In genomic region chr6:167111597-167111996, GRCh38 we compare ENCODE assay signal across 29 cellular contexts. TPM values are rescaled to one million over a fixed set of nuclear protein-coding genes. Genes with fewer than 3 reads are reported as not detected.
A peak's percentile ranks its signal among the peaks of the same experiment; 100 is the strongest.
DNase-seq lines count a peak whose midpoint lies in the region; ATAC-seq and TF ChIP-seq lines count a peak whose summit lies in the region.
"Had no signal": no experiment of that assay in that cellular context is flagged by ENCODE, and none has a peak within 500 bp of the region (broad histone marks: within the 10 kb centered on the region; RNA-seq: fewer than 3 reads in every experiment).

No MANE protein-coding gene starts in this region.

- POLR2A ChIA-PET in activated CD8-positive, alpha-beta T cell treated with anti-CD3 and anti-CD28 coated beads for 36 hours (lab: Charles Lee): no interaction called here

- H3K27me3 Mint-ChIP-seq in activated CD8-positive, alpha-beta memory T cell treated with anti-CD3 and anti-CD28 coated beads, Interleukin-2, amount 10 ng/mL, durations not matched to agents 7 days and 5 days: peaks cover 17% of the 10 kb centered on the region
- peaks cover 6% of the 10 kb centered on the region for H3K27me3 Mint-ChIP-seq in activated CD8-positive, alpha-beta T cell treated with anti-CD3 and anti-CD28 coated beads for 36 hours
- no peaks in the 10 kb centered on the region for H3K27me3 Mint-ChIP-seq in naive B cell

- H3K4me3 Mint-ChIP-seq in activated CD8-positive, alpha-beta memory T cell treated with anti-CD3 and anti-CD28 coated beads, Interleukin-2, amount 10 ng/mL, durations not matched to agents 7 days and 5 days: peak overlapping the region; percentile 3
- peak overlapping the region; percentile 58 for H3K4me3 Mint-ChIP-seq in activated CD8-positive, alpha-beta T cell treated with anti-CD3 and anti-CD28 coated beads for 36 hours
- H3K4me3 Mint-ChIP-seq in naive B cell: peak overlapping the region; percentile 91 to 98 (median 94)

- peak overlapping the region; percentile 22 for H3K4me3 ChIP-seq in GM12875 (ENCODE audit: low read depth, low read length)
- H3K4me3 ChIP-seq: cardiac muscle cell, dorsolateral prefrontal cortex, hepatocyte, PC-9 had no signal

- ATAC-seq in activated CD8-positive, alpha-beta memory T cell treated with anti-CD3 and anti-CD28 coated beads, Interleukin-2, amount 10 ng/mL, durations not matched to agents 7 days and 5 days: no peak
- ATAC-seq in activated CD8-positive, alpha-beta T cell treated with anti-CD3 and anti-CD28 coated beads for 36 hours: peak; percentile 43
- ATAC-seq in naive B cell (ENCODE audit: low read depth in 2 of 2): no peak

- DNase-seq in activated CD8-positive, alpha-beta memory T cell treated with anti-CD3 and anti-CD28 coated beads, Interleukin-2, amount 10 ng/mL, durations not matched to agents 7 days and 5 days: no peak
- no peak for DNase-seq in activated CD8-positive, alpha-beta memory T cell treated with anti-CD3 and anti-CD28 coated beads, Interleukin-2, amount 50 U/mL, for 4 hours
- no peak for DNase-seq in activated CD8-positive, alpha-beta T cell treated with anti-CD3 and anti-CD28 coated beads for 36 hours
- DNase-seq in naive B cell (no peak), NCI-H1048 (lab: John Stamatoyannopoulos, UW) (no peak), NOMO-1 treated with dmso at 0.1 percent for 144 hours (lab: John Stamatoyannopoulos, UW; ENCODE audit: unreplicated experiment) (no peak), cerebellar cortex (ENCODE audit: low spot score) (no peak)
- DNase-seq: activated CD4-positive, alpha-beta T cell treated with anti-CD3 and anti-CD28 coated beads, Interleukin-2, amount 50 U/mL, for 48 hours; dorsolateral prefrontal cortex; erythroblast; foreskin melanocyte; GF-D8; H7; Kasumi-1; NCI-H1930; NCI-H2227 treated with DMSO at 0.1 percent for 48 hours; NCI-H774; occipital lobe; PC-9; stimulated activated CD4-positive, alpha-beta T cell treated with anti-CD3 and anti-CD28 coated beads, Interleukin-4, amount 100 ng/mL, for 24 hours had no signal

- no peaks in the 10 kb centered on the region for H3K9me3 Mint-ChIP-seq in activated CD8-positive, alpha-beta memory T cell treated with anti-CD3 and anti-CD28 coated beads, Interleukin-2, amount 10 ng/mL, durations not matched to agents 7 days and 5 days (ENCODE audit: low read depth)
- H3K9me3 Mint-ChIP-seq in activated CD8-positive, alpha-beta T cell treated with anti-CD3 and anti-CD28 coated beads for 36 hours: no peaks in the 10 kb centered on the region
- H3K9me3 Mint-ChIP-seq in naive B cell: peaks cover 0 to 2% (median 0%) of the 10 kb centered on the region in 7 donors
- H3K9me3 Mint-ChIP-seq: activated T-helper 2 cell treated with anti-CD3 and anti-CD28 coated beads, Interferon-gamma antibody, Interleukin-2, Interleukin-4, amounts not matched to agents 10 μg/mL and 5 μg/mL and 100 μg/mL, durations not matched to agents 14 hours and 24 hours and 36 hours had no signal

- H3K36me3 Mint-ChIP-seq in activated CD8-positive, alpha-beta memory T cell treated with anti-CD3 and anti-CD28 coated beads, Interleukin-2, amount 10 ng/mL, durations not matched to agents 7 days and 5 days: no peaks in the 10 kb centered on the region
- no peaks in the 10 kb centered on the region for H3K36me3 Mint-ChIP-seq in activated CD8-positive, alpha-beta T cell treated with anti-CD3 and anti-CD28 coated beads for 36 hours (ENCODE audit: low read depth)
- H3K36me3 Mint-ChIP-seq in naive B cell: no peaks in the 10 kb centered on the region

- H3K4me1 Mint-ChIP-seq in activated CD8-positive, alpha-beta memory T cell treated with anti-CD3 and anti-CD28 coated beads, Interleukin-2, amount 10 ng/mL, durations not matched to agents 7 days and 5 days: peaks cover 58% of the 10 kb centered on the region
- H3K4me1 Mint-ChIP-seq in activated CD8-positive, alpha-beta T cell treated with anti-CD3 and anti-CD28 coated beads for 36 hours (ENCODE audit: low read depth): peaks cover 25% of the 10 kb centered on the region
- H3K4me1 Mint-ChIP-seq in naive B cell: peaks cover 84 to 97% (median 87%) of the 10 kb centered on the region in 3 donors

- TF ChIP-seq CTCF in GM12875 (IDR thresholded peaks at IDR 0.05; ENCODE audit: borderline replicate concordance, insufficient read depth, low read depth, low read length): no peak
- TF ChIP-seq CTCF in activated CD8-positive, alpha-beta T cell treated with anti-CD3 and anti-CD28 coated beads for 36 hours (IDR thresholded peaks at IDR 0.05): no peak

- CTCF ChIA-PET in activated CD8-positive, alpha-beta memory T cell treated with anti-CD3 and anti-CD28 coated beads, Interleukin-2, amount 10 ng/mL, durations not matched to agents 7 days and 5 days (lab: Charles Lee): no interaction called here
- CTCF ChIA-PET in activated CD8-positive, alpha-beta T cell treated with anti-CD3 and anti-CD28 coated beads for 36 hours (lab: Charles Lee): no interaction called here

- intact Hi-C loops in activated CD8-positive, alpha-beta T cell treated with anti-CD3 and anti-CD28 coated beads for 36 hours (cut with micrococcal nuclease): no loop called here

- H3K27ac Mint-ChIP-seq in activated CD8-positive, alpha-beta memory T cell treated with anti-CD3 and anti-CD28 coated beads, Interleukin-2, amount 10 ng/mL, durations not matched to agents 7 days and 5 days: peak overlapping the region; percentile 58
- H3K27ac Mint-ChIP-seq in activated CD8-positive, alpha-beta T cell treated with anti-CD3 and anti-CD28 coated beads for 36 hours: peak overlapping the region; percentile 82
- H3K27ac Mint-ChIP-seq in naive B cell: peak overlapping the region; percentile 99 to 100 (median 100)
- H3K27ac Mint-ChIP-seq: activated T-helper 2 cell treated with anti-CD3 and anti-CD28 coated beads, Interferon-gamma antibody, Interleukin-2, Interleukin-4, amounts not matched to agents 10 μg/mL and 5 μg/mL and 100 μg/mL, durations not matched to agents 14 hours and 24 hours and 36 hours had no signal

RNA-seq across cellular contexts. Expression of gene CCR6, which starts 11.3 kb away (rescaled TPM):
- total RNA-seq in activated CD8-positive, alpha-beta memory T cell treated with anti-CD3 and anti-CD28 coated beads, Interleukin-2, amount 10 ng/mL, durations not matched to agents 7 days and 5 days: 1 to 10 TPM; 8.7 to 9.1 TPM
- total RNA-seq in activated CD8-positive, alpha-beta T cell treated with anti-CD3 and anti-CD28 coated beads for 36 hours: under 1 TPM in 1 of 2 experiments, not detected in 1; 0.23 TPM
- polyA plus RNA-seq in naive B cell (ENCODE audit: low read depth in 6 of 6): 100 to 1,000 TPM in 5 of 6 donors, 10 to 100 TPM in 1; 97.4 to 205 (median 126) TPM
- total RNA-seq: A172; activated T-helper 2 cell treated with anti-CD3 and anti-CD28 coated beads, Interferon-gamma antibody, Interleukin-2, Interleukin-4, amounts not matched to agents 10 μg/mL and 5 μg/mL and 100 μg/mL, durations not matched to agents 14 hours and 24 hours and 36 hours; cardiac muscle cell; H7; occipital lobe; PC-9; renal cortical epithelial cell had no signal
- polyA plus RNA-seq: BJ, cardiac muscle cell had no signal

RNA-seq across cellular contexts. Expression of gene GPR31, which starts 46.2 kb away (rescaled TPM):
- not detected for total RNA-seq in activated CD8-positive, alpha-beta memory T cell treated with anti-CD3 and anti-CD28 coated beads, Interleukin-2, amount 10 ng/mL, durations not matched to agents 7 days and 5 days
- not detected for total RNA-seq in activated CD8-positive, alpha-beta T cell treated with anti-CD3 and anti-CD28 coated beads for 36 hours
- polyA plus RNA-seq in naive B cell (ENCODE audit: low read depth in 6 of 6): not detected
- total RNA-seq: A172; activated T-helper 2 cell treated with anti-CD3 and anti-CD28 coated beads, Interferon-gamma antibody, Interleukin-2, Interleukin-4, amounts not matched to agents 10 μg/mL and 5 μg/mL and 100 μg/mL, durations not matched to agents 14 hours and 24 hours and 36 hours; cardiac muscle cell; dorsolateral prefrontal cortex; H7; hepatocyte; liver; occipital lobe; PC-9; renal cortical epithelial cell; T-helper 1 cell treated with Interleukin-12 subunit alpha and Interleukin-12 subunit beta and Interleukin-4 antibody, amounts not matched to agents 30 ng/mL and 1 ng/mL, for 36 hours had no signal
- polyA plus RNA-seq: BJ, cardiac muscle cell, hepatocyte, liver had no signal

Comparison
In these comparisons a context has a peak if more than half of its experiments do, and no peak if none do; other contexts are left out.
1. H3K4me3 Mint-ChIP-seq: peak in every context shown above with its lines; median percentile 94 in naive B cell; 58 in activated CD8-positive, alpha-beta T cell treated with anti-CD3 and anti-CD28 coated beads for 36 hours; 3 in activated CD8-positive, alpha-beta memory T cell treated with anti-CD3 and anti-CD28 coated beads, Interleukin-2, amount 10 ng/mL, durations not matched to agents 7 days and 5 days.
2. RNA of gene CCR6, which starts 11.3 kb away (total RNA-seq): 8.7 to 9.1 TPM in activated CD8-positive, alpha-beta memory T cell treated with anti-CD3 and anti-CD28 coated beads, Interleukin-2, amount 10 ng/mL, durations not matched to agents 7 days and 5 days; 0.23 TPM in activated CD8-positive, alpha-beta T cell treated with anti-CD3 and anti-CD28 coated beads for 36 hours; every median in the first group is over 4 times any median in the second.
3. Peak in every context shown above with its lines, with median percentiles within 50 percentile points of each other: H3K27ac Mint-ChIP-seq.